ENCODE assay signal across 8 cellular contexts in genomic region chr7:4681218-4681851, GRCh38. TPM values are rescaled to one million over a fixed set of nuclear protein-coding genes. Genes with fewer than 3 reads are reported as not detected.
A peak's percentile ranks its signal among the peaks of the same experiment; 100 is the strongest.
DNase-seq lines count a peak whose midpoint lies in the region; ATAC-seq and TF ChIP-seq lines count a peak whose summit lies in the region.

No MANE protein-coding gene starts in this region.

- peak overlapping the region; percentile 96 for H2AFZ ChIP-seq in OCI-LY1 (ENCODE audit: low read length)

- no peak for TF ChIP-seq CTCF in OCI-LY1 (IDR thresholded peaks at IDR 0.05; ENCODE audit: low read length)
- TF ChIP-seq CTCF in cardiac fibroblast (IDR thresholded peaks at IDR 0.05; ENCODE audit: low read depth, low read length), result no peak
- TF ChIP-seq CTCF in neutrophil (IDR thresholded peaks at IDR 0.05), result no peak

- peaks cover 0 to 12% (median 6%) of the 10 kb centered on the region in 11 experiments; a peak in 9 of 22 replicates for H3K9me3 ChIP-seq in BLaER1 treated with 17β-estradiol and CSF1 and Interleukin-3, amounts not matched to agents 10 nM and 100 nM (replicated peaks in 1 of 11)
- H3K9me3 ChIP-seq in OCI-LY1 (ENCODE audit: low read length) (no peaks in the 10 kb centered on the region), neutrophil (no peaks in the 10 kb centered on the region)

- peaks cover 38% of the 10 kb centered on the region for H3K79me2 ChIP-seq in OCI-LY1 (ENCODE audit: insufficient read depth, low read length)

- H3K9me2 ChIP-seq in OCI-LY1 (ENCODE audit: low read depth, low read length), result no peaks in the 10 kb centered on the region

- peaks cover 17 to 35% (median 30%) of the 10 kb centered on the region in 10 experiments for H3K4me1 ChIP-seq in BLaER1 treated with 17β-estradiol and CSF1 and Interleukin-3, amounts not matched to agents 10 nM and 100 nM
- peaks cover 27% of the 10 kb centered on the region for H3K4me1 ChIP-seq in OCI-LY1 (ENCODE audit: insufficient read depth, low read length, severe bottlenecking)
- H3K4me1 ChIP-seq in neutrophil (ENCODE audit: control insufficient read depth in 1 of 2, insufficient read depth in 1 of 2, low read depth in 1 of 2, low read length in 1 of 2), result peaks cover 23 to 27% of the 10 kb centered on the region in 2 experiments

- DNase-seq in cardiac fibroblast (ENCODE audit: low read depth in 2 of 2) (no peak), SK-N-DZ (ENCODE audit: low spot score) (no peak), anterior cingulate cortex (lab: John Stamatoyannopoulos, UW) (no peak)

- H3F3A ChIP-seq in OCI-LY1 (ENCODE audit: insufficient read depth, low read length), result no peaks in the 10 kb centered on the region

- H3K4me2 ChIP-seq in BLaER1 treated with 17β-estradiol and CSF1 and Interleukin-3, amounts not matched to agents 10 nM and 100 nM, result peak overlapping the region; percentile 73 to 99 (median 85)
- peak overlapping the region; percentile 73 for H3K4me2 ChIP-seq in OCI-LY1 (ENCODE audit: low read length)

- no peak for ATAC-seq in HG03039 (IDR thresholded peaks at IDR 0.05; ENCODE audit: unreplicated experiment)
- no peak for ATAC-seq in GM19324 (IDR thresholded peaks at IDR 0.05; ENCODE audit: low FRiP score, unreplicated experiment)

- H3K9ac ChIP-seq in BLaER1 treated with 17β-estradiol and CSF1 and Interleukin-3, amounts not matched to agents 10 nM and 100 nM, result peak overlapping the region; percentile 89 to 98 (median 95)
- H3K9ac ChIP-seq in OCI-LY1 (ENCODE audit: low read length), result peak overlapping the region; percentile 43

- H4K20me1 ChIP-seq in BLaER1 treated with 17β-estradiol and CSF1 and Interleukin-3, amounts not matched to agents 10 nM and 100 nM, result peaks cover 24 to 38% (median 34%) of the 10 kb centered on the region in 11 experiments; a peak in 21 of 22 replicates
- H4K20me1 ChIP-seq in OCI-LY1 (ENCODE audit: insufficient read depth, low read length), result no peaks in the 10 kb centered on the region

- no peaks in the 10 kb centered on the region for H3K27me3 ChIP-seq in BLaER1 treated with 17β-estradiol and CSF1 and Interleukin-3, amounts not matched to agents 10 nM and 100 nM
- no peaks in the 10 kb centered on the region for H3K27me3 ChIP-seq in OCI-LY1 (ENCODE audit: insufficient read depth, low read length)
- no peaks in the 10 kb centered on the region for H3K27me3 ChIP-seq in neutrophil

- H3K36me3 ChIP-seq in BLaER1 treated with 17β-estradiol and CSF1 and Interleukin-3, amounts not matched to agents 10 nM and 100 nM, result peaks cover 0 to 9% (median 5%) of the 10 kb centered on the region in 11 experiments; a peak in 14 of 22 replicates
- H3K36me3 ChIP-seq in OCI-LY1 (ENCODE audit: insufficient read depth, low read length) (peaks cover 5% of the 10 kb centered on the region; the same call in 1 of the 2 replicates), neutrophil (no peaks in the 10 kb centered on the region)

- peak overlapping the region; percentile 63 to 93 (median 92) for H3K27ac ChIP-seq in BLaER1 treated with 17β-estradiol and CSF1 and Interleukin-3, amounts not matched to agents 10 nM and 100 nM
- H3K27ac ChIP-seq in OCI-LY1 (ENCODE audit: low read depth, low read length, poor library complexity, severe bottlenecking), result no peak overlapping the region
- H3K27ac ChIP-seq in neutrophil, result peak overlapping the region; percentile 56

- peak overlapping the region; percentile 91 to 99 (median 98) for H3K4me3 ChIP-seq in BLaER1 treated with 17β-estradiol and CSF1 and Interleukin-3, amounts not matched to agents 10 nM and 100 nM
- H3K4me3 ChIP-seq in OCI-LY1 (ENCODE audit: low read depth, low read length, poor library complexity, severe bottlenecking) (peak overlapping the region; percentile 50), cardiac fibroblast (replicated peaks in 1 of 2; ENCODE audit: low read depth in 2 of 2, low read length in 2 of 2) (peak overlapping the region; percentile 44 to 45), neutrophil (ENCODE audit: low read depth in 1 of 2, low read length in 1 of 2) (peak overlapping the region; percentile 50 to 61)

RNA-seq across cellular contexts. Expression of gene FOXK1, which starts 0.8 kb away (rescaled TPM):
- 10.5 and 11.9 TPM in 2 replicates for polyA plus RNA-seq in SK-N-DZ (2014; cell fraction: cytosol; rRNA removed)
- polyA plus RNA-seq in SK-N-DZ (2014; cell fraction: nucleus; rRNA removed), result 11.5 and 14.7 TPM in 2 replicates

Comparison
In these comparisons a context has a peak if more than half of its experiments do, and no peak if none do; other contexts are left out.
1. H3K4me3 ChIP-seq: peak in every context shown above with its lines; median percentile 98 in BLaER1 treated with 17β-estradiol and CSF1 and Interleukin-3, amounts not matched to agents 10 nM and 100 nM; 56 in neutrophil; 50 in OCI-LY1; 44 in cardiac fibroblast.